In genomic region chr2:64880193-64880951, GRCh38 we compare ENCODE assay signal across 1 cellular context.
TF ChIP-seq lines count a peak whose summit lies in the region.

No MANE protein-coding gene starts in this region.

TF ChIP-seq in WTC11, 78 proteins besides CTCF, POLR2A, EP300 and RAD21 (continued from another document):
- TF ChIP-seq ZBTB43 (CRISPR knock-in tag; IDR thresholded peaks at IDR 0.05): no peak
- TF ChIP-seq E2F5 (CRISPR knock-in tag; IDR thresholded peaks at IDR 0.05): no peak
- no peak for TF ChIP-seq NFYB (CRISPR knock-in tag; conservative IDR thresholded peaks at IDR 0.05; ENCODE audit: low read depth)
- TF ChIP-seq ZNF671 (CRISPR knock-in tag; IDR thresholded peaks at IDR 0.05): no peak
- TF ChIP-seq ZSCAN18 (CRISPR knock-in tag; IDR thresholded peaks at IDR 0.05): no peak
- no peak for TF ChIP-seq SMAD4 (CRISPR knock-in tag; IDR thresholded peaks at IDR 0.05)
